19 cellular contexts compared by ENCODE assay signal in the genomic region with DNA sequence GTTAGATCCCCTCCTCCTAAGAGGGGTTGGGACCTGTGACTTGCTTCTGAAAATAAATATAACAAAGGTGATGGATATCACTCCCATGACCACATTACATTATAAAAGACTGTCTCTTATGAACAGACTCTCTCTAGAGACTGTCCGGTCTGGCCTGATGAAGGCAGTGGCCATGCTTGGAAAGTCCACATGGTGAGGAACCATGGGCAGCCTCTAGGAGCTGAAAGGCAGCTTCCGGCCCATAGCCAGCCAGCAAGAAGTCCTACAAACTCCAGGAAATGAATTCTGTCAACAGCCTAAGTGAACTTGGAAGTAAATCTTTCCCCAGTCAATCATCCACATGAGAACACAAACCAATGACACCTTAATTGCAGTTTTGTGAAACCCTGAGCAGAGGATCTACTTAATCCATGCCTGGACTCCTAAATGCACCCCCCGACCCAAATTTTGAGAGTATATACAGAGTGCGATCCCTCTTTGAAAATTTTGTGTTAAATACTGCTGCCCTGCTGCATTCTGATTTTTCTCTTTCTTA. TPM values are rescaled to one million over a fixed set of nuclear protein-coding genes. Genes with fewer than 3 reads are reported as not detected.
A peak's percentile ranks its signal among the peaks of the same experiment; 100 is the strongest.
DNase-seq lines count a peak whose midpoint lies in the region; ATAC-seq and TF ChIP-seq lines count a peak whose summit lies in the region.
"Had no signal": no experiment of that assay in that cellular context is flagged by ENCODE, and none has a peak within 500 bp of the region (broad histone marks: within the 10 kb centered on the region; RNA-seq: fewer than 3 reads in every experiment).

No MANE protein-coding gene starts in this region.

- peak overlapping the region; percentile 22 for H3K4me2 ChIP-seq in neural progenitor cell

- H3K27me3 ChIP-seq in neural progenitor cell, result peaks cover 37% of the 10 kb centered on the region
- H3K27me3 ChIP-seq in body of pancreas, result peaks cover 0 to 13% of the 10 kb centered on the region in 2 donors

- H3K27ac ChIP-seq in neural progenitor cell (no peak overlapping the region), body of pancreas (no peak overlapping the region)
- H3K27ac ChIP-seq: GM23248, SK-N-MC had no signal

- H3K9me3 Mint-ChIP-seq in neural progenitor cell, result no peaks in the 10 kb centered on the region
- no peaks in the 10 kb centered on the region for H3K9me3 Mint-ChIP-seq in type B pancreatic cell

- no peaks in the 10 kb centered on the region for H4K20me1 ChIP-seq in neural progenitor cell (ENCODE audit: low read depth)

- intact Hi-C loops in body of pancreas (cut with DNase I), result no loop called here

- H3K79me2 ChIP-seq in neural progenitor cell (ENCODE audit: low read depth), result no peaks in the 10 kb centered on the region

- peaks cover 2% of the 10 kb centered on the region for H3K4me1 Mint-ChIP-seq in neural progenitor cell
- peaks cover 13% of the 10 kb centered on the region for H3K4me1 Mint-ChIP-seq in type B pancreatic cell (ENCODE audit: unreplicated experiment)

- H3K4me3 Mint-ChIP-seq in neural progenitor cell (no peak overlapping the region), type B pancreatic cell (no peak overlapping the region)
- H3K4me3 Mint-ChIP-seq: CD4-positive, alpha-beta memory T cell had no signal

- peaks cover 26% of the 10 kb centered on the region for H3K27me3 Mint-ChIP-seq in neural progenitor cell (ENCODE audit: insufficient read depth, low read depth)
- H3K27me3 Mint-ChIP-seq in type B pancreatic cell, result peaks cover 54% of the 10 kb centered on the region

- no peak overlapping the region for H3K27ac Mint-ChIP-seq in neural progenitor cell
- H3K27ac Mint-ChIP-seq in type B pancreatic cell, result no peak overlapping the region
- H3K27ac Mint-ChIP-seq: CD4-positive, alpha-beta memory T cell had no signal

- H3K4me1 ChIP-seq in neural progenitor cell (peaks cover 14% of the 10 kb centered on the region), body of pancreas (peaks cover 8% of the 10 kb centered on the region)

- no peaks in the 10 kb centered on the region for H3K36me3 ChIP-seq in neural progenitor cell
- no peaks in the 10 kb centered on the region for H3K36me3 ChIP-seq in body of pancreas (replicated peaks in 1 of 2; ENCODE audit: insufficient read depth in 1 of 2, low read depth in 2 of 2)

- TF ChIP-seq CTCF in neural progenitor cell (IDR thresholded peaks at IDR 0.05) (no peak), body of pancreas (IDR thresholded peaks at IDR 0.05) (no peak), type B pancreatic cell (conservative IDR thresholded peaks at IDR 0.05) (no peak)

- no peak overlapping the region for H3K9ac ChIP-seq in neural progenitor cell
- H3K9ac ChIP-seq: GM23248 had no signal

- ATAC-seq in body of pancreas (no peak), HG03457 (IDR thresholded peaks at IDR 0.05; ENCODE audit: unreplicated experiment) (no peak)
- ATAC-seq: HepG2 had no signal

- WGBS in body of pancreas, 2 donors, result 76 to 78% methylated on average over 4 of the region's 4 CpGs

- H2AFZ ChIP-seq in neural progenitor cell (replicated peaks), result no peak overlapping the region
- H2AFZ ChIP-seq: GM23248 had no signal

- DNase-seq in HuH-7 (ENCODE audit: low spot score), result peak; percentile 23
- peak; percentile 29 for DNase-seq in cerebellar cortex (ENCODE audit: low spot score)
- no peak for DNase-seq in neural progenitor cell (ENCODE audit: low spot score)
- no peak for DNase-seq in NCI-H1092 treated with DMSO at 0.1 percent for 48 hours (lab: John Stamatoyannopoulos, UW)
- DNase-seq in body of pancreas, result no peak
- no peak for DNase-seq in type B pancreatic cell (ENCODE audit: extremely low spot score, unreplicated experiment)
- DNase-seq: C1 segment of cervical spinal cord; CD4-positive, alpha-beta memory T cell; COR-L47; DMS53; GM23248; HCEC 1CT; KBM-7; NCI-H2029 treated with DMSO at 0.1 percent for 48 hours; NCI-H526 treated with DMSO at 0.1 percent for 48 hours; SIG-M5 had no signal

- no peak for TF ChIP-seq POLR2A in body of pancreas (IDR thresholded peaks at IDR 0.05)

- H3K36me3 Mint-ChIP-seq in neural progenitor cell (no peaks in the 10 kb centered on the region), type B pancreatic cell (no peaks in the 10 kb centered on the region)
- H3K36me3 Mint-ChIP-seq: CD4-positive, alpha-beta memory T cell had no signal

- H3F3A ChIP-seq in neural progenitor cell (ENCODE audit: low read depth), result peaks cover 34% of the 10 kb centered on the region

- H3K4me3 ChIP-seq in neural progenitor cell (no peak overlapping the region), body of pancreas (no peak overlapping the region)
- H3K4me3 ChIP-seq: GM23248, SK-N-MC had no signal

- H3K9me3 ChIP-seq in neural progenitor cell (ENCODE audit: low read depth), result no peaks in the 10 kb centered on the region
- H3K9me3 ChIP-seq in body of pancreas, result no peaks in the 10 kb centered on the region

RNA-seq across cellular contexts. Expression of gene POPDC3, which starts 2.2 kb away (rescaled TPM):
- total RNA-seq in neural progenitor cell (ENCODE audit: low replicate concordance) (3.1 and 8.2 TPM in 2 replicates), body of pancreas (not detected), type B pancreatic cell (ENCODE audit: low replicate concordance) (1.1 and 6.0 TPM in 2 replicates)
- total RNA-seq: CD4-positive, alpha-beta memory T cell had no signal

Comparison
In these comparisons a context has a peak if more than half of its experiments do, and no peak if none do; other contexts are left out.
1. DNase-seq: peak in HuH-7 (single experiment) and cerebellar cortex (single experiment); none in neural progenitor cell (single experiment), NCI-H1092 treated with DMSO at 0.1 percent for 48 hours (single experiment), body of pancreas (0 of 4) and type B pancreatic cell (single experiment).